Comparison of ENCODE assay signal across 18 cellular contexts in genomic region chr4:106048250-106048931, GRCh38.
DNase-seq lines count a peak whose midpoint lies in the region; ATAC-seq and TF ChIP-seq lines count a peak whose summit lies in the region.
"Had no signal": no experiment of that assay in that cellular context is flagged by ENCODE, and none has a peak within 500 bp of the region (broad histone marks: within the 10 kb centered on the region; RNA-seq: fewer than 3 reads in every experiment).

No MANE protein-coding gene starts in this region.

- no peaks in the 10 kb centered on the region for H3K27me3 ChIP-seq in GM23338 (ENCODE audit: insufficient read depth)
- no peaks in the 10 kb centered on the region for H3K27me3 ChIP-seq in smooth muscle cell (ENCODE audit: low read depth)
- H3K27me3 ChIP-seq in stomach, result no peaks in the 10 kb centered on the region
- H3K27me3 ChIP-seq: right atrium auricular region had no signal

- H3K27ac ChIP-seq in GM23338 (ENCODE audit: low read depth), result no peak overlapping the region
- peak overlapping the region; percentile 16 for H3K27ac ChIP-seq in cingulate gyrus (ENCODE audit: low read depth, low read length)
- H3K27ac ChIP-seq in smooth muscle cell (ENCODE audit: low read depth), result peak overlapping the region; percentile 74
- no peak overlapping the region for H3K27ac ChIP-seq in stomach
- H3K27ac ChIP-seq: right atrium auricular region, SK-N-MC had no signal

- DNase-seq in GM23338 (ENCODE audit: low spot score), result no peak
- peak; percentile 51 for DNase-seq in left kidney (ENCODE audit: low read depth, low spot score)
- DNase-seq in smooth muscle cell (lab: John Stamatoyannopoulos, UW; ENCODE audit: unreplicated experiment), result no peak
- no peak for DNase-seq in stimulated activated naive CD4-positive, alpha-beta T cell (lab: John Stamatoyannopoulos, UW)
- DNase-seq in stomach, result no peak
- no peak for DNase-seq in RKO (ENCODE audit: low spot score)
- DNase-seq: activated CD4-positive, alpha-beta T cell treated with anti-CD3 and anti-CD28 coated beads, Interleukin-2, amount 50 U/mL, for 4 hours; activated T-cell treated with anti-CD3 and anti-CD28 coated beads, Interleukin-2, amount 50 U/mL, for 24 hours; mammary epithelial cell; NCI-H1105 treated with DMSO at 0.1 percent for 48 hours; NCI-H526 treated with DMSO at 0.1 percent for 48 hours; PC-3; stimulated activated naive CD8-positive, alpha-beta T cell treated with anti-CD3 and anti-CD28 coated beads, Interleukin-15, amount 100 ng/mL, for 72 hours had no signal

- H3K79me2 ChIP-seq in GM23338 (replicated peaks; ENCODE audit: insufficient read depth), result no peaks in the 10 kb centered on the region
- no peaks in the 10 kb centered on the region for H3K79me2 ChIP-seq in smooth muscle cell (ENCODE audit: low read depth)

- no peak overlapping the region for H3K27ac Mint-ChIP-seq in GM23338
- H3K27ac Mint-ChIP-seq: activated naive CD4-positive, alpha-beta T cell treated with anti-CD3 and anti-CD28 coated beads, Interleukin-2, amount 50 U/mL, for 24 hours; activated T-cell treated with anti-CD3 and anti-CD28 coated beads, Interleukin-2, amount 50 U/mL, for 24 hours; stimulated activated naive CD8-positive, alpha-beta T cell treated with anti-CD3 and anti-CD28 coated beads, Interleukin-15, amount 100 ng/mL, for 72 hours had no signal

- H3K9me3 Mint-ChIP-seq in GM23338, result no peaks in the 10 kb centered on the region
- H3K9me3 Mint-ChIP-seq: activated naive CD4-positive, alpha-beta T cell treated with anti-CD3 and anti-CD28 coated beads, Interleukin-2, amount 50 U/mL, for 24 hours; activated T-cell treated with anti-CD3 and anti-CD28 coated beads, Interleukin-2, amount 50 U/mL, for 24 hours had no signal

- H3K27me3 Mint-ChIP-seq in GM23338 (ENCODE audit: insufficient read depth, low read depth, poor library complexity), result peaks cover 1% of the 10 kb centered on the region
- H3K27me3 Mint-ChIP-seq: activated naive CD4-positive, alpha-beta T cell treated with anti-CD3 and anti-CD28 coated beads, Interleukin-2, amount 50 U/mL, for 24 hours; activated T-cell treated with anti-CD3 and anti-CD28 coated beads, Interleukin-2, amount 50 U/mL, for 24 hours; stimulated activated naive CD8-positive, alpha-beta T cell treated with anti-CD3 and anti-CD28 coated beads, Interleukin-15, amount 100 ng/mL, for 72 hours had no signal

- intact Hi-C loops in stomach (cut with DNase I; ENCODE audit: low total_unique reads), result no loop called here

- no peaks in the 10 kb centered on the region for H4K20me1 ChIP-seq in GM23338 (replicated peaks; ENCODE audit: insufficient read depth)
- H4K20me1 ChIP-seq in smooth muscle cell (ENCODE audit: low read depth), result no peaks in the 10 kb centered on the region

- no peaks in the 10 kb centered on the region for H3F3A ChIP-seq in GM23338 (replicated peaks; ENCODE audit: low read depth)
- H3F3A ChIP-seq in smooth muscle cell (ENCODE audit: low read depth), result peaks cover 23% of the 10 kb centered on the region

- H3K36me3 Mint-ChIP-seq in GM23338 (ENCODE audit: low read depth), result no peaks in the 10 kb centered on the region

- H3K9me2 ChIP-seq in GM23338 (ENCODE audit: insufficient read depth), result no peaks in the 10 kb centered on the region

- no peaks in the 10 kb centered on the region for H3K9me3 ChIP-seq in smooth muscle cell (replicated peaks; ENCODE audit: low read depth)
- H3K9me3 ChIP-seq in stomach, result no peaks in the 10 kb centered on the region
- H3K9me3 ChIP-seq: right atrium auricular region had no signal

- H2AFZ ChIP-seq in GM23338 (no peak overlapping the region), smooth muscle cell (ENCODE audit: low read depth) (no peak overlapping the region)

- H3K9ac ChIP-seq in smooth muscle cell (ENCODE audit: low read depth), result no peak overlapping the region

- no peak overlapping the region for H3K4me3 Mint-ChIP-seq in GM23338
- H3K4me3 Mint-ChIP-seq: activated naive CD4-positive, alpha-beta T cell treated with anti-CD3 and anti-CD28 coated beads, Interleukin-2, amount 50 U/mL, for 24 hours; activated T-cell treated with anti-CD3 and anti-CD28 coated beads, Interleukin-2, amount 50 U/mL, for 24 hours; stimulated activated naive CD8-positive, alpha-beta T cell treated with anti-CD3 and anti-CD28 coated beads, Interleukin-15, amount 100 ng/mL, for 72 hours had no signal

- WGBS in smooth muscle cell (ENCODE audit: low lambda C conversion rate), result 3% methylated on average over 2 of the region's 2 CpGs
- whole genome bisulfite sequencing in stomach, 5 donors, result 60 to 78% (median 72%) methylated on average over 2 of the region's 2 CpGs

- no peak for TF ChIP-seq EP300 in stomach (IDR thresholded peaks at IDR 0.05)

- no peak for TF ChIP-seq CTCF in GM23338 (conservative IDR thresholded peaks at IDR 0.05; ENCODE audit: low read depth in 2 of 2)
- no peak for TF ChIP-seq CTCF in smooth muscle cell (IDR thresholded peaks at IDR 0.05; ENCODE audit: borderline replicate concordance, insufficient read depth, poor library complexity, severe bottlenecking)
- no peak for TF ChIP-seq CTCF in stomach (IDR thresholded peaks at IDR 0.05)

- H3K4me2 ChIP-seq in GM23338, result no peak overlapping the region
- peak overlapping the region; percentile 65 for H3K4me2 ChIP-seq in smooth muscle cell

- no peaks in the 10 kb centered on the region for H3K36me3 ChIP-seq in GM23338 (ENCODE audit: insufficient read depth)
- H3K36me3 ChIP-seq in smooth muscle cell (ENCODE audit: low read depth), result no peaks in the 10 kb centered on the region
- peaks cover 0 to 13% (median 9%) of the 10 kb centered on the region in 4 donors for H3K36me3 ChIP-seq in stomach
- H3K36me3 ChIP-seq: right atrium auricular region had no signal

- H3K4me1 Mint-ChIP-seq in GM23338, result peaks cover 6% of the 10 kb centered on the region; the same call in 1 of the 3 replicates
- H3K4me1 Mint-ChIP-seq: activated naive CD4-positive, alpha-beta T cell treated with anti-CD3 and anti-CD28 coated beads, Interleukin-2, amount 50 U/mL, for 24 hours; stimulated activated naive CD8-positive, alpha-beta T cell treated with anti-CD3 and anti-CD28 coated beads, Interleukin-15, amount 100 ng/mL, for 72 hours had no signal

- no peak overlapping the region for H3K4me3 ChIP-seq in GM23338
- no peak overlapping the region for H3K4me3 ChIP-seq in smooth muscle cell
- H3K4me3 ChIP-seq in stomach, result no peak overlapping the region
- H3K4me3 ChIP-seq: right atrium auricular region, SK-N-MC had no signal

- H3K4me1 ChIP-seq in GM23338 (ENCODE audit: insufficient read depth) (0 out of 2 replicates have a peak, but pooled peaks cover 3% of the 10 kb centered on the region), smooth muscle cell (ENCODE audit: low read depth) (peaks cover 7% of the 10 kb centered on the region), stomach (peaks cover 0 to 9% (median 0%) of the 10 kb centered on the region in 4 donors)
- H3K4me1 ChIP-seq: right atrium auricular region had no signal

- TF ChIP-seq POLR2A in stomach (IDR thresholded peaks at IDR 0.05), result no peak

- ATAC-seq in GM23338 (peak; percentile 45), HG02840 (IDR thresholded peaks at IDR 0.05; ENCODE audit: low FRiP score, unreplicated experiment) (no peak)
- ATAC-seq: PC-3; stimulated activated naive CD8-positive, alpha-beta T cell treated with anti-CD3 and anti-CD28 coated beads, Interleukin-15, amount 100 ng/mL, for 72 hours had no signal

TF ChIP-seq in GM23338, 12 proteins besides CTCF, POLR2A, EP300 and RAD21:
- no peak for TF ChIP-seq NANOG (IDR thresholded peaks at IDR 0.05; ENCODE audit: borderline replicate concordance)
- TF ChIP-seq CREB1 (CRISPR knock-in tag; IDR thresholded peaks at IDR 0.05; ENCODE audit: low read depth), result no peak

Comparison
In these comparisons a context has a peak if more than half of its experiments do, and no peak if none do; other contexts are left out.
1. H3K27ac ChIP-seq: peak in cingulate gyrus (single experiment) and smooth muscle cell (single experiment); none in GM23338 (single experiment) and stomach (0 of 5).